ENCODE assay signal across 22 cellular contexts in the genomic region with DNA sequence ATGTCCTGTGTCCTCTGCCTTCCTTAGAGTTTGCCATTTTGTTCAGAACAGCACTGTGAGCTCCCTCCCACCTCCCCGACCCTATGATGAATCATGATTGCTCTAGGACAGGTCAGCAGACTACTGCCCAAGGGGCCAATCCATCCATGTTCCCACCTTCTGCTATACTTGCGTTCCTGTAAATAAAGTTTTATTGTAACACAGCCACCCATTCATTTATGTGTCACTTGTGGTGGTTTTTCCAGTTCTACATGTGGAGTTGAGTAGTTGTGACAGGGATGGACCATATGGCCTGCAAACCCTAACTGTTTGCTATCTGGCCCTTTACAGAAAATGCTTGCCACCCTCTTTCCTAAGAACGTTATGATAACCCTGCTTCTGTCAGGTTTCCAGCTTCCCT.
A peak's percentile ranks its signal among the peaks of the same experiment; 100 is the strongest.
DNase-seq lines count a peak whose midpoint lies in the region; ATAC-seq, FAIRE-seq and TF ChIP-seq lines count a peak whose summit lies in the region.
"Had no signal": no experiment of that assay in that cellular context is flagged by ENCODE, and none has a peak within 500 bp of the region (broad histone marks: within the 10 kb centered on the region; RNA-seq: fewer than 3 reads in every experiment).

No MANE protein-coding gene starts in this region.

- no peaks in the 10 kb centered on the region for H3K79me2 ChIP-seq in H1 (ENCODE audit: control insufficient read depth in 1 of 2, insufficient read depth in 2 of 2, low read length in 2 of 2)

- H3K27me3 Mint-ChIP-seq in activated CD4-positive, alpha-beta T cell treated with anti-CD3 and anti-CD28 coated beads, Interleukin-2, amount 10 ng/mL, durations not matched to agents 24 days and 14 days = peaks cover 6% of the 10 kb centered on the region

- H3K23me2 ChIP-seq in H1 (ENCODE audit: low read depth, low read length) = no peaks in the 10 kb centered on the region

- no peak for TF ChIP-seq EP300 in H1 (IDR thresholded peaks at IDR 0.05; ENCODE audit: borderline replicate concordance in 1 of 2, low read depth in 2 of 2, low read length in 2 of 2)

- WGBS in H1 (ENCODE audit: extremely low coverage in 1 of 2, insufficient coverage in 1 of 2, insufficient read length in 1 of 2, insufficient replicate concordance in 2 of 2, low coverage in 1 of 2, low lambda C conversion rate in 2 of 2, missing lambda C conversion rate in 1 of 2), 2 experiments = 93% methylated on average over 3 of the region's 3 CpGs; no CpG with 5 or more reads in 1 of the 2 experiments

- H3K9me3 ChIP-seq in HEK293 (ENCODE audit: control insufficient read depth, insufficient read depth, low read depth, low read length) = no peaks in the 10 kb centered on the region
- 0 out of 4 replicates have a peak, but pooled peaks cover 0 to 4% of the 10 kb centered on the region in 2 experiments for H3K9me3 ChIP-seq in H1 (ENCODE audit: insufficient read depth in 2 of 2, low read depth in 1 of 2, low read length in 1 of 2)
- H3K9me3 ChIP-seq: BLaER1, Caco-2, HAP-1 had no signal

- no peak overlapping the region; the same call in 1 of the 2 replicates for H2AK5ac ChIP-seq in H1 (ENCODE audit: low read depth, low read length)

- H3K4ac ChIP-seq in H1 (replicated peaks; ENCODE audit: insufficient read length, low read depth, low read length) = no peak overlapping the region

- intact Hi-C loops in activated CD4-positive, alpha-beta T cell treated with anti-CD3 and anti-CD28 coated beads, Interleukin-2, amount 10 ng/mL, durations not matched to agents 24 days and 14 days (cut with micrococcal nuclease) = no loop called here

- no peak overlapping the region for H3K4me3 Mint-ChIP-seq in activated CD4-positive, alpha-beta T cell treated with anti-CD3 and anti-CD28 coated beads, Interleukin-2, amount 10 ng/mL, durations not matched to agents 24 days and 14 days
- H3K4me3 Mint-ChIP-seq: B cell; CD4-positive, CD25-positive, alpha-beta regulatory T cell; CD8-positive, alpha-beta T cell; GM23338 had no signal

- TF ChIP-seq RAD21 in H1 (IDR thresholded peaks at IDR 0.05 in 1 of 2, conservative IDR thresholded peaks at IDR 0.05 in 1 of 2; ENCODE audit: low read depth in 2 of 2, low read length in 2 of 2) = no peak

- H3K4me1 ChIP-seq in HEK293 (ENCODE audit: control insufficient read depth, insufficient read depth, low read length) (no peaks in the 10 kb centered on the region), H1 (replicated peaks in 1 of 4; ENCODE audit: control insufficient read depth in 3 of 4, insufficient read depth in 4 of 4, low read length in 3 of 4) (peaks cover 3 to 16% (median 8%) of the 10 kb centered on the region in 4 experiments)
- H3K4me1 ChIP-seq: BLaER1, HAP-1 had no signal

- no peak overlapping the region for H3K14ac ChIP-seq in H1 (ENCODE audit: insufficient read length)

- TF ChIP-seq CTCF in HEK293 (tag by site-specific recombination; IDR thresholded peaks at IDR 0.05) (no peak), H1 (IDR thresholded peaks at IDR 0.05; ENCODE audit: control extremely low read depth in 1 of 3, insufficient read depth in 1 of 3, low read depth in 1 of 3, low read length in 3 of 3) (no peak)

- H3K23ac ChIP-seq in H1 (ENCODE audit: insufficient read length) = no peak overlapping the region

- no peaks in the 10 kb centered on the region for H3K27me3 ChIP-seq in H1 (replicated peaks in 1 of 4; ENCODE audit: control insufficient read depth in 3 of 4, extremely low read depth in 1 of 4, insufficient read depth in 3 of 4, low read length in 3 of 4)
- H3K27me3 ChIP-seq: BLaER1 had no signal

- H4K8ac ChIP-seq in H1 (ENCODE audit: extremely low read depth, insufficient read depth, low read length) = no peak overlapping the region; the same call in 1 of the 2 replicates

- TF ChIP-seq POLR2A in H1 (IDR thresholded peaks at IDR 0.05; ENCODE audit: control extremely low read depth in 1 of 2, low read depth in 2 of 2, low read length in 2 of 2) = no peak

- no peak overlapping the region for H4K5ac ChIP-seq in H1 (ENCODE audit: insufficient read length, low read depth, low read length)

- H3K4me1 Mint-ChIP-seq in activated CD4-positive, alpha-beta T cell treated with anti-CD3 and anti-CD28 coated beads, Interleukin-2, amount 10 ng/mL, durations not matched to agents 24 days and 14 days = no peaks in the 10 kb centered on the region
- H3K4me1 Mint-ChIP-seq: B cell; CD4-positive, CD25-positive, alpha-beta regulatory T cell had no signal

- POLR2A ChIA-PET in HEK293 (lab: Yijun Ruan, JAX) (no interaction called here), H1 (lab: Charles Lee; ENCODE audit: partially characterized antibody) (no interaction called here)

- no peak overlapping the region for H2AFZ ChIP-seq in H1 (ENCODE audit: low read length)
- H2AFZ ChIP-seq: GM23338 had no signal

- no peak overlapping the region for H3K9ac ChIP-seq in H1 (replicated peaks in 1 of 4; ENCODE audit: extremely low read depth in 1 of 4, low read depth in 3 of 4, low read length in 3 of 4)
- H3K9ac ChIP-seq: BLaER1 had no signal

- H2BK5ac ChIP-seq in H1 (ENCODE audit: low read depth, low read length) = no peak overlapping the region

- H2BK20ac ChIP-seq in H1 (ENCODE audit: low read length) = no peak overlapping the region

- no peak overlapping the region for H2BK120ac ChIP-seq in H1 (replicated peaks; ENCODE audit: low read depth, low read length)

- no peak overlapping the region for H3K27ac Mint-ChIP-seq in activated CD4-positive, alpha-beta T cell treated with anti-CD3 and anti-CD28 coated beads, Interleukin-2, amount 10 ng/mL, durations not matched to agents 24 days and 14 days
- H3K27ac Mint-ChIP-seq: B cell; CD4-positive, CD25-positive, alpha-beta regulatory T cell; CD8-positive, alpha-beta T cell; GM23338 had no signal

- H3K4me2 ChIP-seq in H1 (ENCODE audit: insufficient read depth in 1 of 2, low read depth in 2 of 2, low read length in 2 of 2) = no peak overlapping the region
- H3K4me2 ChIP-seq: BLaER1, GM23338 had no signal

- H3K18ac ChIP-seq in H1 (ENCODE audit: extremely low read depth, low read length) = no peak overlapping the region

- H3K79me1 ChIP-seq in H1 (ENCODE audit: low read depth, low read length) = no peaks in the 10 kb centered on the region

- H3K36me3 ChIP-seq in HEK293 (ENCODE audit: control insufficient read depth in 2 of 2, insufficient read depth in 1 of 2, low read length in 2 of 2) (no peaks in the 10 kb centered on the region), H1 (ENCODE audit: control insufficient read depth in 2 of 4, insufficient read depth in 4 of 4, low read length in 3 of 4) (no peaks in the 10 kb centered on the region)
- H3K36me3 ChIP-seq: BLaER1, HAP-1 had no signal

- no peaks in the 10 kb centered on the region for H3K9me3 Mint-ChIP-seq in activated CD4-positive, alpha-beta T cell treated with anti-CD3 and anti-CD28 coated beads, Interleukin-2, amount 10 ng/mL, durations not matched to agents 24 days and 14 days
- H3K9me3 Mint-ChIP-seq: CD8-positive, alpha-beta T cell had no signal

- H3K56ac ChIP-seq in H1 (replicated peaks; ENCODE audit: insufficient read length, low read depth, low read length) = no peak overlapping the region

- H4K20me1 ChIP-seq in H1 (replicated peaks in 1 of 2; ENCODE audit: control insufficient read depth in 1 of 2, insufficient read depth in 2 of 2, low read length in 2 of 2) = no peaks in the 10 kb centered on the region
- H4K20me1 ChIP-seq: BLaER1 had no signal

- FAIRE-seq in H1 (lab: Jason Lieb, UNC) = no peak
- FAIRE-seq: A204.1, G401.6, GM12892, GM19239, H54 had no signal

- DNase-seq in activated CD4-positive, alpha-beta T cell treated with anti-CD3 and anti-CD28 coated beads, Interleukin-2, amount 10 ng/mL, durations not matched to agents 24 days and 14 days = peak; percentile 28
- DNase-seq in activated CD4-positive, alpha-beta T cell treated with anti-CD3 and anti-CD28 coated beads for 1 hour = no peak
- DNase-seq in H1 (ENCODE audit: low read depth in 1 of 2, low spot score in 2 of 2) (no peak), NCI-H1048 (lab: John Stamatoyannopoulos, UW) (no peak)
- DNase-seq: Caco-2; CD4-positive, CD25-positive, alpha-beta regulatory T cell; CD8-positive, alpha-beta T cell; DMS153; DND-41 had no signal

- peak overlapping the region; percentile 10 for H4K91ac ChIP-seq in H1 (replicated peaks; ENCODE audit: insufficient read length, low read length)

- no peaks in the 10 kb centered on the region for H3K36me3 Mint-ChIP-seq in activated CD4-positive, alpha-beta T cell treated with anti-CD3 and anti-CD28 coated beads, Interleukin-2, amount 10 ng/mL, durations not matched to agents 24 days and 14 days (ENCODE audit: low read depth)
- H3K36me3 Mint-ChIP-seq: CD4-positive, CD25-positive, alpha-beta regulatory T cell; CD8-positive, alpha-beta T cell had no signal

- H3K27ac ChIP-seq in HEK293 (ENCODE audit: extremely low read depth, low read depth, low read length) = no peak overlapping the region
- no peak overlapping the region for H3K27ac ChIP-seq in H1 (ENCODE audit: low read depth, low read length)
- H3K27ac ChIP-seq: 22Rv1, BLaER1, C4-2B had no signal

- no peak for ATAC-seq in GM21576 (IDR thresholded peaks at IDR 0.05; ENCODE audit: unreplicated experiment)
- ATAC-seq: CD8-positive, alpha-beta T cell; GM23338 had no signal

- H3K4me3 ChIP-seq in HEK293 (ENCODE audit: low read depth, low read length) = no peak overlapping the region
- no peak overlapping the region for H3K4me3 ChIP-seq in H1 (ENCODE audit: extremely low read depth in 1 of 4, insufficient read depth in 2 of 4, low read depth in 3 of 4, low read length in 4 of 4)
- H3K4me3 ChIP-seq: BLaER1, GM23338, HAP-1 had no signal

- no peak overlapping the region for H2BK15ac ChIP-seq in H1 (ENCODE audit: low read length)

- CTCF ChIA-PET in HEK293 (lab: Yijun Ruan, JAX) = interaction anchor here (0.6 kb wide), 2 partner anchors 678 to 824 kb away, joined by 3 read pairs; no protein-coding TSS in a partner anchor
- CTCF ChIA-PET in H1 (lab: Charles Lee; ENCODE audit: partially characterized antibody) = interaction anchor here (10.7 kb wide), 1 partner anchor 15 kb away, joined by 63 read pairs; no protein-coding TSS in a partner anchor

- no peak overlapping the region for H2BK12ac ChIP-seq in H1 (ENCODE audit: low read depth, low read length)

TF ChIP-seq in HEK293, 187 proteins besides CTCF, POLR2A, EP300 and RAD21 (continues in another document):
- TF ChIP-seq SETDB1 (IDR thresholded peaks at IDR 0.05; ENCODE audit: insufficient read length, low read length) = peak; percentile 21
